In genomic region chr16:86704516-86704915, GRCh38 we compare ENCODE assay signal across 1 cellular context.
TF ChIP-seq lines count a peak whose summit lies in the region.

No MANE protein-coding gene starts in this region.

TF ChIP-seq in HepG2, 621 proteins besides CTCF, POLR2A, EP300 and RAD21 (continued from another document):
- TF ChIP-seq, protein P1, sequence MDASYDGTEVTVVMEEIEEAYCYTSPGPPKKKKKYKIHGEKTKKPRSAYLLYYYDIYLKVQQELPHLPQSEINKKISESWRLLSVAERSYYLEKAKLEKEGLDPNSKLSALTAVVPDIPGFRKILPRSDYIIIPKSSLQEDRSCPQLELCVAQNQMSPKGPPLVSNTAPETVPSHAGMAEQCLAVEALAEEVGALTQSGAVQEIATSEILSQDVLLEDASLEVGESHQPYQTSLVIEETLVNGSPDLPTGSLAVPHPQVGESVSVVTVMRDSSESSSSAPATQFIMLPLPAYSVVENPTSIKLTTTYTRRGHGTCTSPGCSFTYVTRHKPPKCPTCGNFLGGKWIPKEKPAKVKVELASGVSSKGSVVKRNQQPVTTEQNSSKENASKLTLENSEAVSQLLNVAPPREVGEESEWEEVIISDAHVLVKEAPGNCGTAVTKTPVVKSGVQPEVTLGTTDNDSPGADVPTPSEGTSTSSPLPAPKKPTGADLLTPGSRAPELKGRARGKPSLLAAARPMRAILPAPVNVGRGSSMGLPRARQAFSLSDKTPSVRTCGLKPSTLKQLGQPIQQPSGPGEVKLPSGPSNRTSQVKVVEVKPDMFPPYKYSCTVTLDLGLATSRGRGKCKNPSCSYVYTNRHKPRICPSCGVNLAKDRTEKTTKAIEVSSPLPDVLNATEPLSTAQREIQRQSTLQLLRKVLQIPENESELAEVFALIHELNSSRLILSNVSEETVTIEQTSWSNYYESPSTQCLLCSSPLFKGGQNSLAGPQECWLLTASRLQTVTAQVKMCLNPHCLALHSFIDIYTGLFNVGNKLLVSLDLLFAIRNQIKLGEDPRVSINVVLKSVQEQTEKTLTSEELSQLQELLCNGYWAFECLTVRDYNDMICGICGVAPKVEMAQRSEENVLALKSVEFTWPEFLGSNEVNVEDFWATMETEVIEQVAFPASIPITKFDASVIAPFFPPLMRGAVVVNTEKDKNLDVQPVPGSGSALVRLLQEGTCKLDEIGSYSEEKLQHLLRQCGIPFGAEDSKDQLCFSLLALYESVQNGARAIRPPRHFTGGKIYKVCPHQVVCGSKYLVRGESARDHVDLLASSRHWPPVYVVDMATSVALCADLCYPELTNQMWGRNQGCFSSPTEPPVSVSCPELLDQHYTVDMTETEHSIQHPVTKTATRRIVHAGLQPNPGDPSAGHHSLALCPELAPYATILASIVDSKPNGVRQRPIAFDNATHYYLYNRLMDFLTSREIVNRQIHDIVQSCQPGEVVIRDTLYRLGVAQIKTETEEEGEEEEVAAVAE (CRISPR knock-in tag; IDR thresholded peaks at IDR 0.05; ENCODE audit: borderline replicate concordance) = no peak
- TF ChIP-seq ZNF792 (CRISPR knock-in tag; IDR thresholded peaks at IDR 0.05) (no peak), DMAP1 (CRISPR knock-in tag; IDR thresholded peaks at IDR 0.05) (no peak), TRAFD1 (CRISPR knock-in tag; IDR thresholded peaks at IDR 0.05; ENCODE audit: borderline replicate concordance) (no peak), NPAS2 (CRISPR knock-in tag; IDR thresholded peaks at IDR 0.05; ENCODE audit: borderline replicate concordance) (no peak), MYNN (CRISPR knock-in tag; IDR thresholded peaks at IDR 0.05; ENCODE audit: low read depth) (no peak), HOXA7 (CRISPR knock-in tag; IDR thresholded peaks at IDR 0.05) (no peak), ZNF30 (CRISPR knock-in tag; IDR thresholded peaks at IDR 0.05) (no peak)
